ENCODE assay signal across 23 cellular contexts in genomic region chr21:38948981-38949380, GRCh38.
"Had no signal": no experiment of that assay in that cellular context is flagged by ENCODE, and none has a peak within 500 bp of the region (broad histone marks: within the 10 kb centered on the region; RNA-seq: fewer than 3 reads in every experiment).

No MANE protein-coding gene starts in this region.

- H3K27me3 ChIP-seq: esophagus muscularis mucosa, gastroesophageal sphincter, left lung, pancreas, stomach, transverse colon had no signal

- H3K9me3 ChIP-seq: esophagus muscularis mucosa, gastroesophageal sphincter, lower lobe of right lung, pancreas, prostate gland, stomach, thoracic aorta had no signal

- FAIRE-seq: colon, keratinocyte, pancreas had no signal

- ATAC-seq: effector memory CD8-positive, alpha-beta T cell; gastroesophageal sphincter; natural killer cell treated with Interleukin-12 subunit alpha and Interleukin-12 subunit beta and Interleukin-15 and Interleukin-18, amount 100 ng/mL, for 72 hours; sciatic nerve; stimulated activated naive B cell treated with anti-CD40 and anti-IgM and Interleukin-4, amounts not matched to agents 10 μg/mL and 1 μg/mL and 100 μg/mL, for 72 hours had no signal

- H3K4me3 ChIP-seq: esophagus muscularis mucosa, gastroesophageal sphincter, left lung, lower lobe of right lung, pancreas, prostate gland, stomach, thoracic aorta, transverse colon had no signal

- H3K4me1 ChIP-seq: esophagus muscularis mucosa, gastroesophageal sphincter, lower lobe of right lung, pancreas had no signal

- DNase-seq: effector memory CD8-positive, alpha-beta T cell; glutamatergic neuron; immature natural killer cell; left lung; lower lobe of right lung; midbrain; occipital lobe; pancreas; stimulated activated CD4-positive, alpha-beta T cell treated with anti-CD3 and anti-CD28 coated beads, Interleukin-2, amount 100 ng/mL, for 24 hours; stimulated activated CD4-positive, alpha-beta T cell treated with anti-CD3 and anti-CD28 coated beads, Interleukin-4, amount 100 ng/mL, for 4 hours; stimulated activated naive B cell treated with anti-CD40 and anti-IgM and Interleukin-4, amounts not matched to agents 10 μg/mL and 1 μg/mL and 100 μg/mL, for 72 hours; stomach; substantia nigra; transverse colon had no signal

- H3K36me3 ChIP-seq: esophagus muscularis mucosa, gastroesophageal sphincter, left lung, lower lobe of right lung, pancreas, prostate gland, stomach, thoracic aorta, transverse colon had no signal

- H3K27ac ChIP-seq: epithelial cell of prostate, esophagus muscularis mucosa, gastroesophageal sphincter, left lung, lower lobe of right lung, pancreas, prostate gland, thoracic aorta had no signal
